Comparison of ENCODE assay signal across 1 cellular context in genomic region chr16:71572497-71573116, GRCh38.
TF ChIP-seq lines count a peak whose summit lies in the region.

No MANE protein-coding gene starts in this region.

TF ChIP-seq in HepG2, 621 proteins besides CTCF, POLR2A, EP300 and RAD21 (continued from another document and continues in another):
- TF ChIP-seq ZNF724P (CRISPR knock-in tag; IDR thresholded peaks at IDR 0.05; ENCODE audit: borderline replicate concordance) (no peak), ZBTB49 (CRISPR knock-in tag; IDR thresholded peaks at IDR 0.05; ENCODE audit: borderline replicate concordance) (no peak), ZBTB4 (CRISPR knock-in tag; IDR thresholded peaks at IDR 0.05; ENCODE audit: borderline replicate concordance) (no peak), TEAD3 (CRISPR knock-in tag; optimal IDR thresholded peaks at IDR 0.05; ENCODE audit: borderline replicate concordance) (peak; percentile 57), AKNA (CRISPR knock-in tag; IDR thresholded peaks at IDR 0.05; ENCODE audit: borderline replicate concordance) (peak; percentile 1; the same call in 1 of the 2 replicates), SETDB1 (CRISPR knock-in tag; IDR thresholded peaks at IDR 0.05; ENCODE audit: borderline replicate concordance) (no peak), THAP9 (CRISPR knock-in tag; IDR thresholded peaks at IDR 0.05; ENCODE audit: borderline replicate concordance) (no peak), ZNF460 (CRISPR knock-in tag; IDR thresholded peaks at IDR 0.05; ENCODE audit: borderline replicate concordance) (no peak), CCDC6 (CRISPR knock-in tag; IDR thresholded peaks at IDR 0.05) (no peak), RNF219 (CRISPR knock-in tag; IDR thresholded peaks at IDR 0.05) (no peak), MTA1 (CRISPR knock-in tag; IDR thresholded peaks at IDR 0.05; ENCODE audit: borderline replicate concordance) (no peak), GMEB2 (CRISPR knock-in tag; IDR thresholded peaks at IDR 0.05; ENCODE audit: low read depth) (no peak), EEA1 (CRISPR knock-in tag; IDR thresholded peaks at IDR 0.05; ENCODE audit: borderline replicate concordance) (no peak), PRDM15 (CRISPR knock-in tag; IDR thresholded peaks at IDR 0.05) (no peak), ZNF251 (CRISPR knock-in tag; IDR thresholded peaks at IDR 0.05) (no peak), MIER2 (CRISPR knock-in tag; IDR thresholded peaks at IDR 0.05) (peak; percentile 32), BCLAF1 (IDR thresholded peaks at IDR 0.05) (no peak)
